Comparison of ENCODE assay signal across 16 cellular contexts in genomic region chr21:25457946-25458345, GRCh38.
DNase-seq lines count a peak whose midpoint lies in the region; ATAC-seq, FAIRE-seq and TF ChIP-seq lines count a peak whose summit lies in the region.
"Had no signal": no experiment of that assay in that cellular context is flagged by ENCODE, and none has a peak within 500 bp of the region (broad histone marks: within the 10 kb centered on the region; RNA-seq: fewer than 3 reads in every experiment).

No MANE protein-coding gene starts in this region.

- no peak overlapping the region for H3K4me3 ChIP-seq in OCI-LY3 (ENCODE audit: low read length)
- H3K4me3 ChIP-seq: smooth muscle cell had no signal

- peak overlapping the region; percentile 52; the same call in 1 of the 2 replicates for H3K4me2 ChIP-seq in OCI-LY3 (ENCODE audit: low read length)

- H3K27ac Mint-ChIP-seq in central memory CD8-positive, alpha-beta T cell (ENCODE audit: low read depth), result peak overlapping the region; percentile 89
- peak overlapping the region; percentile 80 for H3K27ac Mint-ChIP-seq in stimulated activated memory B cell treated with anti-CD40 and anti-IgM and Interleukin-4, amounts not matched to agents 10 μg/mL and 1 μg/mL and 100 μg/mL, for 72 hours

- 0 out of 2 replicates have a peak, but pooled peaks cover 6% of the 10 kb centered on the region for H3K9me3 ChIP-seq in OCI-LY3 (ENCODE audit: insufficient read depth, low read length)
- H3K9me3 ChIP-seq: esophagus squamous epithelium had no signal

- no peaks in the 10 kb centered on the region for H4K20me1 ChIP-seq in OCI-LY3 (ENCODE audit: insufficient read depth, low read length)

- peaks cover 77% of the 10 kb centered on the region for H3K4me1 ChIP-seq in OCI-LY3 (ENCODE audit: low read length)

- peaks cover 7% of the 10 kb centered on the region for H3K36me3 Mint-ChIP-seq in activated T-cell treated with anti-CD3 and anti-CD28 coated beads, Interleukin-2, amount 50 U/mL, for 4 hours (ENCODE audit: insufficient read depth)
- H3K36me3 Mint-ChIP-seq in central memory CD8-positive, alpha-beta T cell (ENCODE audit: insufficient read depth), result peaks cover 4% of the 10 kb centered on the region
- H3K36me3 Mint-ChIP-seq in stimulated activated memory B cell treated with anti-CD40 and anti-IgM and Interleukin-4, amounts not matched to agents 10 μg/mL and 1 μg/mL and 100 μg/mL, for 72 hours, result peaks cover 21% of the 10 kb centered on the region

- H3K27ac ChIP-seq in OCI-LY3 (ENCODE audit: low read length), result peak overlapping the region; percentile 99
- H3K27ac ChIP-seq: esophagus squamous epithelium, GM23248 had no signal

- H3K4me3 Mint-ChIP-seq in activated T-cell treated with anti-CD3 and anti-CD28 coated beads, Interleukin-2, amount 50 U/mL, for 4 hours, result peak overlapping the region; percentile 47
- no peak overlapping the region for H3K4me3 Mint-ChIP-seq in central memory CD8-positive, alpha-beta T cell
- no peak overlapping the region for H3K4me3 Mint-ChIP-seq in stimulated activated memory B cell treated with anti-CD40 and anti-IgM and Interleukin-4, amounts not matched to agents 10 μg/mL and 1 μg/mL and 100 μg/mL, for 72 hours

- peaks cover 29% of the 10 kb centered on the region for H3K36me3 ChIP-seq in OCI-LY3 (replicated peaks; ENCODE audit: low read depth, low read length)
- H3K36me3 ChIP-seq: esophagus squamous epithelium had no signal

- no peaks in the 10 kb centered on the region for H3K27me3 Mint-ChIP-seq in activated T-cell treated with anti-CD3 and anti-CD28 coated beads, Interleukin-2, amount 50 U/mL, for 4 hours (ENCODE audit: low read depth)
- no peaks in the 10 kb centered on the region for H3K27me3 Mint-ChIP-seq in central memory CD8-positive, alpha-beta T cell
- no peaks in the 10 kb centered on the region for H3K27me3 Mint-ChIP-seq in stimulated activated memory B cell treated with anti-CD40 and anti-IgM and Interleukin-4, amounts not matched to agents 10 μg/mL and 1 μg/mL and 100 μg/mL, for 72 hours
- H3K27me3 Mint-ChIP-seq: activated CD4-positive, alpha-beta T cell treated with anti-CD3 and anti-CD28 coated beads, Interleukin-2, amount 10 ng/mL, durations not matched to agents 7 days and 5 days had no signal

- no peaks in the 10 kb centered on the region for H3K27me3 ChIP-seq in OCI-LY3 (ENCODE audit: low read depth, low read length)
- H3K27me3 ChIP-seq: esophagus squamous epithelium had no signal

- ATAC-seq in activated T-cell treated with anti-CD3 and anti-CD28 coated beads, Interleukin-2, amount 50 U/mL, for 4 hours, result no peak
- no peak for ATAC-seq in central memory CD8-positive, alpha-beta T cell (replicated peaks; ENCODE audit: extremely low read depth, poor library complexity, severe bottlenecking)
- ATAC-seq in stimulated activated memory B cell treated with anti-CD40 and anti-IgM and Interleukin-4, amounts not matched to agents 10 μg/mL and 1 μg/mL and 100 μg/mL, for 72 hours, result no peak
- no peak for ATAC-seq in HG03565 (IDR thresholded peaks at IDR 0.05; ENCODE audit: unreplicated experiment)

- TF ChIP-seq CTCF in OCI-LY3 (IDR thresholded peaks at IDR 0.05; ENCODE audit: low read depth, low read length), result no peak

- no peak overlapping the region for H2AFZ ChIP-seq in OCI-LY3 (ENCODE audit: low read depth, low read length)

- peak overlapping the region; percentile 78 for H3K9ac ChIP-seq in OCI-LY3 (ENCODE audit: low read length)
- H3K9ac ChIP-seq: GM23248 had no signal

- H3K79me2 ChIP-seq in OCI-LY3 (ENCODE audit: low read length), result peaks cover 18% of the 10 kb centered on the region

- H3K4me1 Mint-ChIP-seq in activated T-cell treated with anti-CD3 and anti-CD28 coated beads, Interleukin-2, amount 50 U/mL, for 4 hours (ENCODE audit: low read depth), result peaks cover 72% of the 10 kb centered on the region
- H3K4me1 Mint-ChIP-seq in central memory CD8-positive, alpha-beta T cell, result peaks cover 19% of the 10 kb centered on the region
- H3K4me1 Mint-ChIP-seq in stimulated activated memory B cell treated with anti-CD40 and anti-IgM and Interleukin-4, amounts not matched to agents 10 μg/mL and 1 μg/mL and 100 μg/mL, for 72 hours, result peaks cover 69% of the 10 kb centered on the region

- no peaks in the 10 kb centered on the region for H3K9me3 Mint-ChIP-seq in activated T-cell treated with anti-CD3 and anti-CD28 coated beads, Interleukin-2, amount 50 U/mL, for 4 hours
- H3K9me3 Mint-ChIP-seq in central memory CD8-positive, alpha-beta T cell, result no peaks in the 10 kb centered on the region
- H3K9me3 Mint-ChIP-seq in stimulated activated memory B cell treated with anti-CD40 and anti-IgM and Interleukin-4, amounts not matched to agents 10 μg/mL and 1 μg/mL and 100 μg/mL, for 72 hours, result peaks cover 10% of the 10 kb centered on the region
- H3K9me3 Mint-ChIP-seq: activated T-cell treated with anti-CD3 and anti-CD28 coated beads, Interleukin-2, amount 50 U/mL, for 72 hours had no signal

- no peak for FAIRE-seq in frontal cortex (lab: Jason Lieb, UNC)

- no peak for DNase-seq in activated T-cell treated with anti-CD3 and anti-CD28 coated beads, Interleukin-2, amount 50 U/mL, for 4 hours
- DNase-seq in activated T-cell treated with anti-CD3 and anti-CD28 coated beads, Interleukin-2, amount 50 U/mL, for 1 hour, result no peak
- DNase-seq in central memory CD8-positive, alpha-beta T cell (ENCODE audit: low spot score in 2 of 2), result no peak
- no peak for DNase-seq in frontal cortex (ENCODE audit: low spot score in 2 of 2)
- DNase-seq in stimulated activated CD4-positive, alpha-beta T cell treated with anti-CD3 and anti-CD28 coated beads, Interleukin-12 subunit alpha, Interleukin-12 subunit beta, amount 100 ng/mL, for 4 hours, result no peak
- DNase-seq: activated T-cell treated with anti-CD3 and anti-CD28 coated beads, Interleukin-2, amount 50 U/mL, for 72 hours; esophagus squamous epithelium; midbrain; NCI-H1092 treated with DMSO at 0.1 percent for 48 hours; NCI-H510A treated with DMSO at 0.1 percent for 48 hours had no signal
